ENCODE assay signal across 1 cellular context in genomic region chr9:122949696-122950095, GRCh38.
TF ChIP-seq lines count a peak whose summit lies in the region.

No MANE protein-coding gene starts in this region.

TF ChIP-seq in K562, 482 proteins besides CTCF, POLR2A, EP300 and RAD21:
- TF ChIP-seq ZBTB34 (CRISPR knock-in tag; IDR thresholded peaks at IDR 0.05), result no peak
- 0 out of 2 replicates have a peak, but pooled peaks have one; percentile 28 for TF ChIP-seq TAL1 (IDR thresholded peaks at IDR 0.05)
- peak; percentile 2 for TF ChIP-seq MEIS2 (IDR thresholded peaks at IDR 0.05; ENCODE audit: partially characterized antibody)
- TF ChIP-seq CHD7 (IDR thresholded peaks at IDR 0.05; ENCODE audit: low read depth, low read length), result no peak
- no peak for TF ChIP-seq STAT6 (CRISPR knock-in tag; IDR thresholded peaks at IDR 0.05)
- TF ChIP-seq TEAD4 (IDR thresholded peaks at IDR 0.05; ENCODE audit: low read length), result 0 out of 2 replicates have a peak, but pooled peaks have one; percentile 51
- TF ChIP-seq TEAD4 (CRISPR knock-in tag; IDR thresholded peaks at IDR 0.05; ENCODE audit: borderline replicate concordance), result no peak
- no peak for TF ChIP-seq DEAF1 (CRISPR knock-in tag; IDR thresholded peaks at IDR 0.05)
- TF ChIP-seq CBFA2T3 (IDR thresholded peaks at IDR 0.05), result peak; percentile 49; the same call in 1 of the 2 replicates
- peak; percentile 28 for TF ChIP-seq PRDM10 (IDR thresholded peaks at IDR 0.05; ENCODE audit: partially characterized antibody)
TF ChIP-seq in K562: peak in this region for 5.
